In the genomic region with DNA sequence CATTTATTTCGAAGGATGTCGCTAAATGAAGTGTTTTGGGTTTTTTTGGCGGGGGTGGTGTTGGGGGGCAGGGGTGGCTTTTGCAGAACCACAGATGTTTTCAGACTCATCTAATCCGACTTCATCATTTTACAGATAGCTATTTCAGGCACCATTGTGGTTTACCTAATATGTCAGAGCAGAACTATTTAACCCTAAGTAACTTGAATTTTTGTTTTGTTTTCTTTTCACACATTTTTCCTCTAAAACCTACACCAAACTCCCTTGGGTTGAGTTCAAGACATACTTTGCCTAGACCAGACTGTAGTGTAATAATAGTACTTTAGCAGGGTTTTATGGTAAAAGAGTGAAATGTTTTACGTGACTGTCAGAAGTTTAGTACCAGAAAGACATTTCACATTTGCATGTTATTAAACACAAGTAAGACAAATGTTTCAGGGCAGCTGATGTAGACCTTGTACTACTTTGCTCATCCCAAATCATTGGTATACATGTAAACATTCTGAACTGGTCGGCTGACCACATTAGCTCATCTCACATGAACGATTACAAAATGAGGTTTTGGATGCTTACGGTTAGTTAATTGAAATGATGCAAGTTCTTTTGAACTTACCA, we compare ENCODE assay signal across 8 cellular contexts. TPM values are rescaled to one million over a fixed set of nuclear protein-coding genes. Genes with fewer than 3 reads are reported as not detected.
DNase-seq lines count a peak whose midpoint lies in the region; ATAC-seq and TF ChIP-seq lines count a peak whose summit lies in the region.

No MANE protein-coding gene starts in this region.

- peak; percentile 82 for ATAC-seq in GM21528 (IDR thresholded peaks at IDR 0.05; ENCODE audit: low FRiP score, unreplicated experiment)

- no peak for TF ChIP-seq CTCF in fibroblast of the aortic adventitia (IDR thresholded peaks at IDR 0.05; ENCODE audit: insufficient read depth, low read length)
- TF ChIP-seq CTCF in BE2C (IDR thresholded peaks at IDR 0.05; ENCODE audit: low read depth, low read length): no peak

- no peaks in the 10 kb centered on the region for H3K27me3 ChIP-seq in BE2C

- DNase-seq in GM04503 (ENCODE audit: low read depth) (peak; percentile 98), HS-5 (ENCODE audit: low read depth) (peak; percentile 31), fibroblast of the aortic adventitia (ENCODE audit: low read depth) (peak; percentile 65), HPDE6-E6E7 (ENCODE audit: extremely low spot score) (no peak), NCI-H82 (lab: John Stamatoyannopoulos, UW) (no peak), UCSD-AML1 (lab: John Stamatoyannopoulos, UW; ENCODE audit: unreplicated experiment) (no peak), BE2C (no peak)

- no peaks in the 10 kb centered on the region for H3K4me1 ChIP-seq in BE2C

- no peaks in the 10 kb centered on the region for H3K36me3 ChIP-seq in BE2C

- no peaks in the 10 kb centered on the region for H3K9me3 ChIP-seq in BE2C

- H3K4me3 ChIP-seq in fibroblast of the aortic adventitia (ENCODE audit: low read depth, low read length) (no peak overlapping the region), BE2C (ENCODE audit: low read depth, low read length) (no peak overlapping the region)

RNA-seq across cellular contexts. Expression of gene MAP3K4, which starts 37.7 kb away (rescaled TPM):
- total RNA-seq in fibroblast of the aortic adventitia (ENCODE audit: low replicate concordance): 20.9 and 25.0 TPM in 2 replicates
- polyA plus RNA-seq in BE2C (2012; ENCODE audit: insufficient read depth, insufficient read length, low read depth): 16.4 TPM

Comparison
In these comparisons a context has a peak if more than half of its experiments do, and no peak if none do; other contexts are left out.
1. DNase-seq: peak in GM04503 (single experiment), HS-5 (single experiment) and fibroblast of the aortic adventitia (single experiment); none in HPDE6-E6E7 (single experiment), NCI-H82 (single experiment), UCSD-AML1 (single experiment) and BE2C (single experiment).